13 cellular contexts compared by ENCODE assay signal in the genomic region with DNA sequence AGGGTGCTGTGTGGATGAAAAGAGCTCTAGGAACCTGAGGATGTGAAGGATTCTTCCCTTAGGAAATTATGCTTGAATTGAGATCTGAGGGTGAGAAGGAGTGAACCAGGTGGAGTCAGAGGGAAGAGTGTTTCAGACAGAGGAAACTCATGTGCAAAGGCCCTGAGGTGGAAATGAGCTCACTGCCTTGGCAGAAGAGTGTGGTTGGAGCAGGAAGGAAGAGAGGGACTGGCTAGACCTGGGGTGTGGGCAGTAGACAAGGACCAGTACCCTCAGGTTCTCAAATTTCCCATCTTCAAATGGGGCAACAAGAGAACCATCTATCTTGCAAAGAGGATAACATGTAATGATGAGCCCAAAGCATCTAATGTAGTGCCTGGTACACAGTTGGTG. TPM values are rescaled to one million over a fixed set of nuclear protein-coding genes. Genes with fewer than 3 reads are reported as not detected.
DNase-seq lines count a peak whose midpoint lies in the region; ATAC-seq lines count a peak whose summit lies in the region.
"Had no signal": no experiment of that assay in that cellular context is flagged by ENCODE, and none has a peak within 500 bp of the region (broad histone marks: within the 10 kb centered on the region; RNA-seq: fewer than 3 reads in every experiment).

No MANE protein-coding gene starts in this region.

- H3K9me3 Mint-ChIP-seq in T-helper 2 cell treated with Interferon-gamma antibody and Interleukin-4, amounts not matched to agents 5 μg/mL and 100 μg/mL, for 36 hours = peaks cover 11% of the 10 kb centered on the region
- H3K9me3 Mint-ChIP-seq in activated T-helper 1 cell treated with anti-CD3 and anti-CD28 coated beads, Interleukin-12 subunit alpha, Interleukin-12 subunit beta, Interleukin-2, Interleukin-4 antibody, amounts not matched to agents 30 ng/mL and 10 ng/mL and 1 ng/mL, durations not matched to agents 14 hours and 24 hours and 36 hours = peaks cover 14% of the 10 kb centered on the region
- peaks cover 0 to 9% (median 0%) of the 10 kb centered on the region in 11 donors for H3K9me3 Mint-ChIP-seq in naive thymus-derived CD4-positive, alpha-beta T cell

- no peak overlapping the region for H3K27ac ChIP-seq in naive thymus-derived CD4-positive, alpha-beta T cell (ENCODE audit: low read depth, low read length)
- H3K27ac ChIP-seq: lower lobe of right lung had no signal

- peak overlapping the region; percentile 73 for H3K4me3 Mint-ChIP-seq in T-helper 2 cell treated with Interferon-gamma antibody and Interleukin-4, amounts not matched to agents 5 μg/mL and 100 μg/mL, for 36 hours
- peak overlapping the region; percentile 61 for H3K4me3 Mint-ChIP-seq in activated T-helper 1 cell treated with anti-CD3 and anti-CD28 coated beads, Interleukin-12 subunit alpha, Interleukin-12 subunit beta, Interleukin-2, Interleukin-4 antibody, amounts not matched to agents 30 ng/mL and 10 ng/mL and 1 ng/mL, durations not matched to agents 14 hours and 24 hours and 36 hours
- H3K4me3 Mint-ChIP-seq in naive thymus-derived CD4-positive, alpha-beta T cell = peak overlapping the region in 3 of 10 donors; percentile 23 to 77 (median 63)

- intact Hi-C loops in activated T-helper 1 cell treated with anti-CD3 and anti-CD28 coated beads, Interleukin-12 subunit alpha, Interleukin-12 subunit beta, Interleukin-2, Interleukin-4 antibody, amounts not matched to agents 30 ng/mL and 10 ng/mL and 1 ng/mL, durations not matched to agents 14 hours and 24 hours and 36 hours (cut with micrococcal nuclease) = loop anchor here (1.0 to 2.0 kb wide), 16 partner anchors 14 to 448 kb away; partner anchors contain the start of genes IFT52, MYBL2 and SRSF6
- intact Hi-C loops in naive thymus-derived CD4-positive, alpha-beta T cell (cut with micrococcal nuclease) = loop anchor here (1.0 to 10.0 kb wide), 10 partner anchors 47 to 320 kb away; no protein-coding TSS in a partner anchor

- no peak overlapping the region for H3K4me3 ChIP-seq in naive thymus-derived CD4-positive, alpha-beta T cell (ENCODE audit: low read length)
- H3K4me3 ChIP-seq: lower lobe of right lung, skin epidermis had no signal

- CTCF ChIA-PET in naive thymus-derived CD4-positive, alpha-beta T cell (lab: Charles Lee) = interaction anchor here (0.9 to 3.5 kb wide), 11 partner anchors 15 to 439 kb away, joined by 3 to 21 read pairs (median 4); no protein-coding TSS in a partner anchor

- peaks cover 49% of the 10 kb centered on the region for H3K4me1 Mint-ChIP-seq in T-helper 2 cell treated with Interferon-gamma antibody and Interleukin-4, amounts not matched to agents 5 μg/mL and 100 μg/mL, for 36 hours (ENCODE audit: low read depth)
- peaks cover 45% of the 10 kb centered on the region for H3K4me1 Mint-ChIP-seq in activated T-helper 1 cell treated with anti-CD3 and anti-CD28 coated beads, Interleukin-12 subunit alpha, Interleukin-12 subunit beta, Interleukin-2, Interleukin-4 antibody, amounts not matched to agents 30 ng/mL and 10 ng/mL and 1 ng/mL, durations not matched to agents 14 hours and 24 hours and 36 hours (ENCODE audit: low read depth)
- H3K4me1 Mint-ChIP-seq in naive thymus-derived CD4-positive, alpha-beta T cell = peaks cover 22 to 44% (median 37%) of the 10 kb centered on the region in 7 donors

- no peak for ATAC-seq in naive thymus-derived CD4-positive, alpha-beta T cell
- ATAC-seq in GM18502 (IDR thresholded peaks at IDR 0.05; ENCODE audit: poor library complexity, unreplicated experiment) (no peak), HG03139 (IDR thresholded peaks at IDR 0.05; ENCODE audit: unreplicated experiment) (no peak)

- no peaks in the 10 kb centered on the region for H3K36me3 ChIP-seq in naive thymus-derived CD4-positive, alpha-beta T cell (ENCODE audit: control insufficient read depth in 2 of 3, insufficient read depth in 3 of 3, low read length in 3 of 3)
- H3K36me3 ChIP-seq: lower lobe of right lung had no signal

- DNase-seq in T-helper 2 cell treated with Interferon-gamma antibody and Interleukin-4, amounts not matched to agents 5 μg/mL and 100 μg/mL, for 36 hours (ENCODE audit: low spot score) = peak; percentile 14
- DNase-seq in T-helper 2 cell (no peak), HCEC 1CT (peak; percentile 3), occipital lobe (lab: John Stamatoyannopoulos, UW) (no peak)
- DNase-seq in activated T-helper 1 cell treated with anti-CD3 and anti-CD28 coated beads, Interleukin-12 subunit alpha, Interleukin-12 subunit beta, Interleukin-2, Interleukin-4 antibody, amounts not matched to agents 30 ng/mL and 10 ng/mL and 1 ng/mL, durations not matched to agents 14 hours and 24 hours and 36 hours (ENCODE audit: low spot score) = peak; percentile 29
- no peak for DNase-seq in naive thymus-derived CD4-positive, alpha-beta T cell
- DNase-seq: Calu3, lower lobe of right lung had no signal

- H3K9me3 ChIP-seq in naive thymus-derived CD4-positive, alpha-beta T cell (ENCODE audit: control insufficient read depth in 2 of 3, low read length in 3 of 3) = no peaks in the 10 kb centered on the region
- H3K9me3 ChIP-seq: lower lobe of right lung had no signal

- H3K36me3 Mint-ChIP-seq in T-helper 2 cell treated with Interferon-gamma antibody and Interleukin-4, amounts not matched to agents 5 μg/mL and 100 μg/mL, for 36 hours (ENCODE audit: low read depth) = peaks cover 9% of the 10 kb centered on the region
- peaks cover 10% of the 10 kb centered on the region for H3K36me3 Mint-ChIP-seq in activated T-helper 1 cell treated with anti-CD3 and anti-CD28 coated beads, Interleukin-12 subunit alpha, Interleukin-12 subunit beta, Interleukin-2, Interleukin-4 antibody, amounts not matched to agents 30 ng/mL and 10 ng/mL and 1 ng/mL, durations not matched to agents 14 hours and 24 hours and 36 hours (ENCODE audit: low read depth)
- peaks cover 0 to 8% (median 0%) of the 10 kb centered on the region in 5 donors for H3K36me3 Mint-ChIP-seq in naive thymus-derived CD4-positive, alpha-beta T cell

- no peaks in the 10 kb centered on the region for H3K27me3 ChIP-seq in naive thymus-derived CD4-positive, alpha-beta T cell (ENCODE audit: control insufficient read depth in 2 of 2, insufficient read depth in 2 of 2, low read length in 2 of 2)

- POLR2A ChIA-PET in naive thymus-derived CD4-positive, alpha-beta T cell (lab: Charles Lee) = interaction anchor here (1.6 kb wide), 1 partner anchor 29 kb away, joined by 4 read pairs; no protein-coding TSS in a partner anchor

- H3K27me3 Mint-ChIP-seq in T-helper 2 cell treated with Interferon-gamma antibody and Interleukin-4, amounts not matched to agents 5 μg/mL and 100 μg/mL, for 36 hours (ENCODE audit: low read depth) = no peaks in the 10 kb centered on the region
- H3K27me3 Mint-ChIP-seq in activated T-helper 1 cell treated with anti-CD3 and anti-CD28 coated beads, Interleukin-12 subunit alpha, Interleukin-12 subunit beta, Interleukin-2, Interleukin-4 antibody, amounts not matched to agents 30 ng/mL and 10 ng/mL and 1 ng/mL, durations not matched to agents 14 hours and 24 hours and 36 hours (ENCODE audit: insufficient read depth) = no peaks in the 10 kb centered on the region
- H3K27me3 Mint-ChIP-seq in naive thymus-derived CD4-positive, alpha-beta T cell = peaks cover 0 to 18% (median 0%) of the 10 kb centered on the region in 5 donors

- H3K27ac Mint-ChIP-seq in T-helper 2 cell treated with Interferon-gamma antibody and Interleukin-4, amounts not matched to agents 5 μg/mL and 100 μg/mL, for 36 hours = peak overlapping the region; percentile 98
- H3K27ac Mint-ChIP-seq in activated T-helper 1 cell treated with anti-CD3 and anti-CD28 coated beads, Interleukin-12 subunit alpha, Interleukin-12 subunit beta, Interleukin-2, Interleukin-4 antibody, amounts not matched to agents 30 ng/mL and 10 ng/mL and 1 ng/mL, durations not matched to agents 14 hours and 24 hours and 36 hours = peak overlapping the region; percentile 97
- H3K27ac Mint-ChIP-seq in naive thymus-derived CD4-positive, alpha-beta T cell = peak overlapping the region in 5 of 9 donors; percentile 39 to 96 (median 67)

- peaks cover 9 to 15% of the 10 kb centered on the region in 2 donors for H3K4me1 ChIP-seq in naive thymus-derived CD4-positive, alpha-beta T cell (ENCODE audit: control insufficient read depth in 2 of 2, insufficient read depth in 2 of 2, low read length in 2 of 2)

RNA-seq across cellular contexts. Expression of gene GTSF1L, which starts 24.0 kb away (rescaled TPM):
- total RNA-seq in activated T-helper 1 cell treated with anti-CD3 and anti-CD28 coated beads, Interleukin-12 subunit alpha, Interleukin-12 subunit beta, Interleukin-2, Interleukin-4 antibody, amounts not matched to agents 30 ng/mL and 10 ng/mL and 1 ng/mL, durations not matched to agents 14 hours and 24 hours and 36 hours = 0.39 TPM in 1 of 2 replicates, not detected in the other
- total RNA-seq in naive thymus-derived CD4-positive, alpha-beta T cell = 1 to 10 TPM in 2 of 5 experiments, not detected in 3; 1.4 to 1.7 TPM
- not detected for polyA plus RNA-seq in naive thymus-derived CD4-positive, alpha-beta T cell
- not detected for total RNA-seq in occipital lobe
- total RNA-seq: A172, Calu3, HT-29, lower lobe of right lung had no signal

Comparison
In these comparisons a context has a peak if more than half of its experiments do, and no peak if none do; other contexts are left out.
1. DNase-seq: peak in T-helper 2 cell treated with Interferon-gamma antibody and Interleukin-4, amounts not matched to agents 5 μg/mL and 100 μg/mL, for 36 hours (single experiment), HCEC 1CT (single experiment) and activated T-helper 1 cell treated with anti-CD3 and anti-CD28 coated beads, Interleukin-12 subunit alpha, Interleukin-12 subunit beta, Interleukin-2, Interleukin-4 antibody, amounts not matched to agents 30 ng/mL and 10 ng/mL and 1 ng/mL, durations not matched to agents 14 hours and 24 hours and 36 hours (single experiment); none in T-helper 2 cell (0 of 5), naive thymus-derived CD4-positive, alpha-beta T cell (0 of 9) and occipital lobe (single experiment).
2. Peak in every context shown above with its lines, with median percentiles within 50 percentile points of each other: H3K27ac Mint-ChIP-seq.